Comparison of ENCODE assay signal across 22 cellular contexts in genomic region chr18:78699516-78699915, GRCh38.
"Had no signal": no experiment of that assay in that cellular context is flagged by ENCODE, and none has a peak within 500 bp of the region (broad histone marks: within the 10 kb centered on the region; RNA-seq: fewer than 3 reads in every experiment).

No MANE protein-coding gene starts in this region.

- H3K4me3 ChIP-seq: left lung, lung, neural progenitor cell, tibial artery had no signal

- H3K4me3 Mint-ChIP-seq: activated CD4-positive, alpha-beta memory T cell treated with anti-CD3 and anti-CD28 coated beads for 36 hours; activated CD4-positive, alpha-beta T cell treated with anti-CD3 and anti-CD28 coated beads for 36 hours; activated naive CD8-positive, alpha-beta T cell treated with anti-CD3 and anti-CD28 coated beads, Interleukin-2, amount 50 U/mL, for 24 hours; naive thymus-derived CD8-positive, alpha-beta T cell; neural progenitor cell; stimulated activated effector memory CD8-positive, alpha-beta T cell treated with anti-CD3 and anti-CD28 coated beads, Interleukin-12 subunit alpha, Interleukin-12 subunit beta, amount 100 ng/mL, for 72 hours; stimulated activated naive CD8-positive, alpha-beta T cell treated with anti-CD3 and anti-CD28 coated beads, Interleukin-15, amount 100 ng/mL, for 72 hours; T-helper 2 cell treated with Interferon-gamma antibody and Interleukin-4, amounts not matched to agents 5 μg/mL and 100 μg/mL, for 36 hours had no signal

- DNase-seq: activated CD4-positive, alpha-beta memory T cell treated with anti-CD3 and anti-CD28 coated beads for 36 hours; activated CD4-positive, alpha-beta T cell treated with anti-CD3 and anti-CD28 coated beads for 36 hours; activated gamma-delta T cell; activated naive CD4-positive, alpha-beta T cell treated with anti-CD3 and anti-CD28 coated beads, Interleukin-2, amount 50 U/mL, for 16 hours; activated naive CD8-positive, alpha-beta T cell treated with anti-CD3 and anti-CD28 coated beads, Interleukin-2, amount 50 U/mL, for 24 hours; activated T-cell treated with anti-CD3 and anti-CD28 coated beads, Interleukin-2, amount 50 U/mL, for 48 hours; anterior cingulate cortex; central memory CD4-positive, alpha-beta T cell; dermis blood vessel endothelial cell; effector CD8-positive, alpha-beta T cell; foreskin keratinocyte; kidney; naive thymus-derived CD8-positive, alpha-beta T cell; stimulated activated CD4-positive, alpha-beta T cell treated with anti-CD3 and anti-CD28 coated beads, Interleukin-1b, Interleukin-23, amount 100 ng/mL, for 48 hours; stimulated activated naive CD8-positive, alpha-beta T cell treated with anti-CD3 and anti-CD28 coated beads, Interleukin-15, amount 100 ng/mL, for 72 hours; tibial artery had no signal

- H3K9me3 ChIP-seq: left lung, tibial artery had no signal

- H3K36me3 Mint-ChIP-seq: activated CD4-positive, alpha-beta memory T cell treated with anti-CD3 and anti-CD28 coated beads for 36 hours; neural progenitor cell; stimulated activated effector memory CD8-positive, alpha-beta T cell treated with anti-CD3 and anti-CD28 coated beads, Interleukin-12 subunit alpha, Interleukin-12 subunit beta, amount 100 ng/mL, for 72 hours had no signal

- H3K4me1 ChIP-seq: foreskin keratinocyte, left lung, tibial artery had no signal

- H3K27ac ChIP-seq: foreskin keratinocyte, left lung, neural progenitor cell, tibial artery had no signal

- H3K27me3 Mint-ChIP-seq: activated CD4-positive, alpha-beta memory T cell treated with anti-CD3 and anti-CD28 coated beads for 36 hours; activated naive CD8-positive, alpha-beta T cell treated with anti-CD3 and anti-CD28 coated beads, Interleukin-2, amount 50 U/mL, for 24 hours had no signal

- H3K36me3 ChIP-seq: left lung, neural progenitor cell, tibial artery had no signal

- H2AFZ ChIP-seq: neural progenitor cell had no signal

- H3K27ac Mint-ChIP-seq: activated CD4-positive, alpha-beta memory T cell treated with anti-CD3 and anti-CD28 coated beads for 36 hours; activated CD4-positive, alpha-beta T cell treated with anti-CD3 and anti-CD28 coated beads for 36 hours; activated naive CD8-positive, alpha-beta T cell treated with anti-CD3 and anti-CD28 coated beads, Interleukin-2, amount 50 U/mL, for 24 hours; neural progenitor cell; progenitor cell of endocrine pancreas; stimulated activated effector memory CD8-positive, alpha-beta T cell treated with anti-CD3 and anti-CD28 coated beads, Interleukin-12 subunit alpha, Interleukin-12 subunit beta, amount 100 ng/mL, for 72 hours; T-helper 2 cell treated with Interferon-gamma antibody and Interleukin-4, amounts not matched to agents 5 μg/mL and 100 μg/mL, for 36 hours had no signal

- H3K9ac ChIP-seq: neural progenitor cell had no signal

- H3K4me2 ChIP-seq: neural progenitor cell had no signal

- H3K27me3 ChIP-seq: foreskin keratinocyte, neural progenitor cell had no signal

- H3K4me1 Mint-ChIP-seq: activated CD4-positive, alpha-beta T cell treated with anti-CD3 and anti-CD28 coated beads for 36 hours; activated naive CD8-positive, alpha-beta T cell treated with anti-CD3 and anti-CD28 coated beads, Interleukin-2, amount 50 U/mL, for 24 hours; stimulated activated effector memory CD8-positive, alpha-beta T cell treated with anti-CD3 and anti-CD28 coated beads, Interleukin-12 subunit alpha, Interleukin-12 subunit beta, amount 100 ng/mL, for 72 hours; stimulated activated naive CD8-positive, alpha-beta T cell treated with anti-CD3 and anti-CD28 coated beads, Interleukin-15, amount 100 ng/mL, for 72 hours had no signal

- H3K9me3 Mint-ChIP-seq: neural progenitor cell had no signal
